In genomic region chr12:131618303-131618658, GRCh38 we compare ENCODE assay signal across 22 cellular contexts.
A peak's percentile ranks its signal among the peaks of the same experiment; 100 is the strongest.
DNase-seq lines count a peak whose midpoint lies in the region; ATAC-seq, FAIRE-seq and TF ChIP-seq lines count a peak whose summit lies in the region.
"Had no signal": no experiment of that assay in that cellular context is flagged by ENCODE, and none has a peak within 500 bp of the region (broad histone marks: within the 10 kb centered on the region; RNA-seq: fewer than 3 reads in every experiment).

No MANE protein-coding gene starts in this region.

- H3K23me2 ChIP-seq in H9 (ENCODE audit: insufficient read length, low read depth, low read length, poor library complexity, severe bottlenecking), result no peaks in the 10 kb centered on the region

- H3K9me3 ChIP-seq in H9 (ENCODE audit: control insufficient read depth, low read depth, low read length), result no peaks in the 10 kb centered on the region
- no peaks in the 10 kb centered on the region; the same call in 1 of the 2 replicates for H3K9me3 ChIP-seq in K562 (replicated peaks; ENCODE audit: control insufficient read depth, insufficient read depth, low read depth, low read length)
- H3K9me3 ChIP-seq: suprapubic skin had no signal

- no peaks in the 10 kb centered on the region for H3K36me3 Mint-ChIP-seq in H9 (ENCODE audit: insufficient read depth in 1 of 3, low read depth in 3 of 3)
- no peaks in the 10 kb centered on the region for H3K36me3 Mint-ChIP-seq in nephron progenitor cell (ENCODE audit: low read depth)
- H3K36me3 Mint-ChIP-seq: activated naive CD8-positive, alpha-beta T cell treated with anti-CD3 and anti-CD28 coated beads for 36 hours; CD14-positive monocyte had no signal

- intact Hi-C loops in K562 (cut with micrococcal nuclease), result loop anchor here (5.0 kb wide), 1 partner anchor 214 kb away; no protein-coding TSS in a partner anchor

- no peak for TF ChIP-seq EP300 in K562 (IDR thresholded peaks at IDR 0.05; ENCODE audit: low read length)

- no peak overlapping the region for H3K18ac ChIP-seq in H9 (ENCODE audit: insufficient read length, low read depth, low read length)

- H3K4me1 Mint-ChIP-seq in H9 (peaks cover 26 to 42% of the 10 kb centered on the region in 2 experiments), nephron progenitor cell (peaks cover 4% of the 10 kb centered on the region)
- H3K4me1 Mint-ChIP-seq: activated CD4-positive, alpha-beta T cell treated with anti-CD3 and anti-CD28 coated beads, Interleukin-2, amount 10 ng/mL, durations not matched to agents 7 days and 5 days; activated naive CD8-positive, alpha-beta T cell treated with anti-CD3 and anti-CD28 coated beads for 36 hours had no signal

- no peak overlapping the region for H3K56ac ChIP-seq in H9 (ENCODE audit: insufficient read length, low read depth, low read length)

- TF ChIP-seq CTCF in H9 (conservative IDR thresholded peaks at IDR 0.05) (no peak), K562 (IDR thresholded peaks at IDR 0.05 in 2 of 3, conservative IDR thresholded peaks at IDR 0.05 in 1 of 3; ENCODE audit: insufficient read depth in 2 of 3, low read depth in 1 of 3, low read length in 3 of 3) (no peak), nephron progenitor cell (IDR thresholded peaks at IDR 0.05) (no peak)

- in situ Hi-C loops in K562 (cut with MboI), result no loop called here

- POLR2A ChIA-PET in K562 (lab: Yijun Ruan, JAX), result no interaction called here

- FAIRE-seq in K562 (lab: Jason Lieb, UNC), result no peak
- FAIRE-seq: endothelial cell of umbilical vein, GM12891 had no signal

- no peak overlapping the region for H4K8ac ChIP-seq in H9 (replicated peaks; ENCODE audit: insufficient read length, low read depth, low read length)

- DNase-seq in Daoy (ENCODE audit: low read depth) (peak; percentile 54), H9 (peak; percentile 71), K562 (ENCODE audit: extremely low read depth in 1 of 4, low spot score in 3 of 4) (peak; percentile 32 to 44 (median 39)), nephron progenitor cell (peak; percentile 80), germinal center (ENCODE audit: low spot score) (no peak)
- DNase-seq: activated CD4-positive, alpha-beta T cell treated with anti-CD3 and anti-CD28 coated beads, Interleukin-2, amount 10 ng/mL, durations not matched to agents 7 days and 5 days; activated naive CD8-positive, alpha-beta T cell treated with anti-CD3 and anti-CD28 coated beads for 36 hours; activated T-cell treated with anti-CD3 and anti-CD28 coated beads, Interleukin-2, amount 50 U/mL, for 1 hour; foreskin melanocyte; NCI-H1105 treated with DMSO at 0.1 percent for 48 hours; NCI-H2227 treated with DMSO at 0.1 percent for 48 hours; SHP77; stimulated activated CD4-positive, alpha-beta T cell treated with anti-CD3 and anti-CD28 coated beads, Interleukin-2, amount 100 ng/mL, for 48 hours; T-helper 2 cell had no signal

- TF ChIP-seq RAD21 in K562 (CRISPR knock-in tag; conservative IDR thresholded peaks at IDR 0.05 in 1 of 2, IDR thresholded peaks at IDR 0.05 in 1 of 2), result no peak

- H3K4ac ChIP-seq in H9 (ENCODE audit: low read depth, low read length), result no peak overlapping the region

- peaks cover 12% of the 10 kb centered on the region for H3K27me3 Mint-ChIP-seq in H9 (ENCODE audit: low read depth)
- peaks cover 24% of the 10 kb centered on the region for H3K27me3 Mint-ChIP-seq in nephron progenitor cell (ENCODE audit: low read depth, poor library complexity)

- no peaks in the 10 kb centered on the region for H3K36me3 ChIP-seq in K562 (ENCODE audit: control insufficient read depth, insufficient read depth, low read length)
- H3K36me3 ChIP-seq: suprapubic skin had no signal

- H2AFZ ChIP-seq in H9 (ENCODE audit: low read length), result no peak overlapping the region
- H2AFZ ChIP-seq in K562 (ENCODE audit: low read depth, low read length), result no peak overlapping the region

- no peak overlapping the region for H4K5ac ChIP-seq in H9 (ENCODE audit: insufficient read length, low read depth, low read length)

- H4K20me1 ChIP-seq in H9 (ENCODE audit: control insufficient read depth, insufficient read depth, insufficient read length), result no peaks in the 10 kb centered on the region
- peaks cover 6% of the 10 kb centered on the region; the same call in 1 of the 2 replicates for H4K20me1 ChIP-seq in K562 (replicated peaks; ENCODE audit: control insufficient read depth, insufficient read depth, low read length)

- H3K9me1 ChIP-seq in K562 (ENCODE audit: control insufficient read depth, insufficient read depth, low read length), result peaks cover 2% of the 10 kb centered on the region

- H2BK20ac ChIP-seq in H9 (ENCODE audit: low read depth, low read length, poor library complexity, severe bottlenecking), result no peak overlapping the region

- ATAC-seq in K562 (peak; percentile 15; the same call in 1 of the 3 replicates), GM21515 (IDR thresholded peaks at IDR 0.05; ENCODE audit: unreplicated experiment) (no peak), HG03159 (IDR thresholded peaks at IDR 0.05; ENCODE audit: unreplicated experiment) (no peak)
- ATAC-seq: sciatic nerve had no signal

- H2AK5ac ChIP-seq in H9 (ENCODE audit: insufficient read length, low read length), result no peak overlapping the region

- H3K79me2 ChIP-seq in H9 (ENCODE audit: insufficient read depth, low read length), result no peaks in the 10 kb centered on the region
- no peaks in the 10 kb centered on the region for H3K79me2 ChIP-seq in K562 (ENCODE audit: control insufficient read depth, insufficient read depth, low read length)

- H3K27ac Mint-ChIP-seq in H9 (no peak overlapping the region), nephron progenitor cell (no peak overlapping the region)
- H3K27ac Mint-ChIP-seq: activated CD4-positive, alpha-beta T cell treated with anti-CD3 and anti-CD28 coated beads, Interleukin-2, amount 10 ng/mL, durations not matched to agents 7 days and 5 days; activated naive CD8-positive, alpha-beta T cell treated with anti-CD3 and anti-CD28 coated beads for 36 hours; CD14-positive monocyte; IgD-negative memory B cell had no signal

- H3K23ac ChIP-seq in H9 (ENCODE audit: insufficient read length, low read depth, low read length), result no peak overlapping the region

- H4K91ac ChIP-seq in H9 (ENCODE audit: insufficient read length, low read depth, low read length), result no peak overlapping the region

- H3K4me2 ChIP-seq in H9 (ENCODE audit: insufficient read depth, insufficient read length, low read length) (no peak overlapping the region), K562 (ENCODE audit: insufficient read depth, low read length) (no peak overlapping the region)

- H3K27ac ChIP-seq in H9 (ENCODE audit: insufficient read length, low read depth, low read length) (no peak overlapping the region), K562 (ENCODE audit: extremely low read depth, low read depth, low read length) (no peak overlapping the region)
- H3K27ac ChIP-seq: suprapubic skin had no signal

- H2BK5ac ChIP-seq in H9 (ENCODE audit: insufficient read length, low read length), result no peak overlapping the region

- H3K4me3 Mint-ChIP-seq in H9 (no peak overlapping the region), nephron progenitor cell (no peak overlapping the region)
- H3K4me3 Mint-ChIP-seq: activated CD4-positive, alpha-beta T cell treated with anti-CD3 and anti-CD28 coated beads, Interleukin-2, amount 10 ng/mL, durations not matched to agents 7 days and 5 days; activated naive CD8-positive, alpha-beta T cell treated with anti-CD3 and anti-CD28 coated beads for 36 hours; CD14-positive monocyte; IgD-negative memory B cell had no signal

- H3K9me3 Mint-ChIP-seq in H9 (no peaks in the 10 kb centered on the region), nephron progenitor cell (no peaks in the 10 kb centered on the region)
- H3K9me3 Mint-ChIP-seq: activated CD4-positive, alpha-beta T cell treated with anti-CD3 and anti-CD28 coated beads, Interleukin-2, amount 10 ng/mL, durations not matched to agents 7 days and 5 days; activated naive CD8-positive, alpha-beta T cell treated with anti-CD3 and anti-CD28 coated beads for 36 hours; IgD-negative memory B cell had no signal

- no peak; the same call in 1 of the 2 replicates for TF ChIP-seq POLR2A in K562 (conservative IDR thresholded peaks at IDR 0.05)

- H3T11ph ChIP-seq in H9 (ENCODE audit: low read length), result no peak overlapping the region

- H3K9ac ChIP-seq in H9 (ENCODE audit: extremely low read depth, insufficient read length, low read length), result no peak overlapping the region
- no peak overlapping the region for H3K9ac ChIP-seq in K562 (ENCODE audit: insufficient read depth in 1 of 2, low read depth in 2 of 2, low read length in 2 of 2)

- no peaks in the 10 kb centered on the region for H3K79me1 ChIP-seq in H9 (ENCODE audit: insufficient read depth, low read depth, low read length, poor library complexity, severe bottlenecking)

- H3K4me3 ChIP-seq in K562, result no peak overlapping the region
- H3K4me3 ChIP-seq: suprapubic skin had no signal

- no TSS peak for BruUV-seq in K562 (replicated peaks; lab: Mats Ljungman, UMichigan)

- H2BK15ac ChIP-seq in H9 (ENCODE audit: low read depth, low read length), result no peak overlapping the region

- WGBS in H9 (ENCODE audit: extremely low coverage, insufficient read length, low lambda C conversion rate), result no CpG with 5 or more reads among the region's 14 CpGs
- WGBS in K562 (ENCODE audit: insufficient coverage, low coverage, missing lambda C conversion rate), result 2% methylated on average over 14 of the region's 14 CpGs

- CTCF ChIA-PET in K562 (lab: Yijun Ruan, JAX; ENCODE audit: low intra/inter-chr PET ratio), result no interaction called here

- H3K4me1 ChIP-seq in H9 (ENCODE audit: insufficient read depth, low read length) (peaks cover 12% of the 10 kb centered on the region; the same call in 1 of the 2 replicates), K562 (replicated peaks in 1 of 2; ENCODE audit: control insufficient read depth in 2 of 2, insufficient read depth in 2 of 2, low read length in 2 of 2) (peaks cover 6 to 54% of the 10 kb centered on the region in 2 experiments; a peak in 4 of 5 replicates)

- no peak overlapping the region for H2BK120ac ChIP-seq in H9 (ENCODE audit: low read depth, low read length, poor library complexity, severe bottlenecking)

- no peak overlapping the region for H2BK12ac ChIP-seq in H9 (ENCODE audit: insufficient read length, low read depth, low read length)

- H3K27me3 ChIP-seq in H9 (ENCODE audit: insufficient read depth, low read length) (no peaks in the 10 kb centered on the region), K562 (ENCODE audit: control insufficient read depth in 2 of 2, insufficient read depth in 2 of 2, low read length in 2 of 2) (peaks cover 45 to 53% of the 10 kb centered on the region in 2 experiments)

- no peak overlapping the region for H3K14ac ChIP-seq in H9 (ENCODE audit: insufficient read depth, low read length)

TF ChIP-seq in K562, 482 proteins besides CTCF, POLR2A, EP300 and RAD21 (continues in another document):
- TF ChIP-seq NR3C1 (CRISPR knock-in tag; IDR thresholded peaks at IDR 0.05) (no peak), NEUROD1 (IDR thresholded peaks at IDR 0.05; ENCODE audit: borderline replicate concordance, low read depth, low read length, partially characterized antibody) (no peak)
